24 cellular contexts compared by ENCODE assay signal in genomic region chr17:81541123-81541522, GRCh38. TPM values are rescaled to one million over a fixed set of nuclear protein-coding genes. Genes with fewer than 3 reads are reported as not detected.
"Had no signal": no experiment of that assay in that cellular context is flagged by ENCODE, and none has a peak within 500 bp of the region (broad histone marks: within the 10 kb centered on the region; RNA-seq: fewer than 3 reads in every experiment).

No MANE protein-coding gene starts in this region.

- FAIRE-seq: endometrium, frontal cortex had no signal

- DNase-seq: effector memory CD4-positive, alpha-beta T cell; hippocampal formation; kidney glomerular epithelial cell; mammary epithelial cell; mucosa of descending colon; occipital lobe; spleen; stimulated activated CD4-positive, alpha-beta T cell treated with anti-CD3 and anti-CD28 coated beads, Interleukin-15, amount 100 ng/mL, for 24 hours; stimulated activated CD4-positive, alpha-beta T cell treated with anti-CD3 and anti-CD28 coated beads, Interleukin-1b, Interleukin-23, amount 100 ng/mL, for 48 hours; stimulated activated CD4-positive, alpha-beta T cell treated with anti-CD3 and anti-CD28 coated beads, Interleukin-4, amount 100 ng/mL, for 24 hours; stimulated activated naive CD8-positive, alpha-beta T cell treated with anti-CD3 and anti-CD28 coated beads, Interleukin-15, amount 100 ng/mL, for 72 hours; testis had no signal

- H3K4me1 ChIP-seq: parathyroid adenoma, prostate gland had no signal

- H3K27ac ChIP-seq: heart left ventricle, parathyroid adenoma, prostate gland, spleen, testis, tibial nerve, upper lobe of right lung, vagina had no signal

- H3K27me3 Mint-ChIP-seq: stimulated activated memory B cell treated with anti-CD40 and anti-IgM and Interleukin-4, amounts not matched to agents 10 μg/mL and 1 μg/mL and 100 μg/mL, for 72 hours had no signal

- H3K4me3 ChIP-seq: heart left ventricle, mucosa of descending colon, prostate gland, spleen, testis, tibial nerve, upper lobe of right lung, vagina had no signal

- H3K4me3 Mint-ChIP-seq: naive thymus-derived CD8-positive, alpha-beta T cell; stimulated activated memory B cell treated with anti-CD40 and anti-IgM and Interleukin-4, amounts not matched to agents 10 μg/mL and 1 μg/mL and 100 μg/mL, for 72 hours; stimulated activated naive CD8-positive, alpha-beta T cell treated with anti-CD3 and anti-CD28 coated beads, Interleukin-15, amount 100 ng/mL, for 72 hours had no signal

- H3K9me3 Mint-ChIP-seq: naive thymus-derived CD8-positive, alpha-beta T cell; stimulated activated memory B cell treated with anti-CD40 and anti-IgM and Interleukin-4, amounts not matched to agents 10 μg/mL and 1 μg/mL and 100 μg/mL, for 72 hours; stimulated activated naive CD8-positive, alpha-beta T cell treated with anti-CD3 and anti-CD28 coated beads, Interleukin-15, amount 100 ng/mL, for 72 hours had no signal

- H3K27me3 ChIP-seq: testis, vagina had no signal

- ATAC-seq: esophagus mucosa; heart left ventricle; mucosa of descending colon; naive thymus-derived CD8-positive, alpha-beta T cell; sciatic nerve; stimulated activated memory B cell treated with anti-CD40 and anti-IgM and Interleukin-4, amounts not matched to agents 10 μg/mL and 1 μg/mL and 100 μg/mL, for 72 hours; stimulated activated naive CD8-positive, alpha-beta T cell treated with anti-CD3 and anti-CD28 coated beads, Interleukin-15, amount 100 ng/mL, for 72 hours; upper lobe of right lung had no signal

- H3K27ac Mint-ChIP-seq: naive thymus-derived CD8-positive, alpha-beta T cell; stimulated activated memory B cell treated with anti-CD40 and anti-IgM and Interleukin-4, amounts not matched to agents 10 μg/mL and 1 μg/mL and 100 μg/mL, for 72 hours; stimulated activated naive CD8-positive, alpha-beta T cell treated with anti-CD3 and anti-CD28 coated beads, Interleukin-15, amount 100 ng/mL, for 72 hours had no signal

- H3K9me3 ChIP-seq: heart left ventricle, mucosa of descending colon, prostate gland, spleen, testis, tibial nerve, upper lobe of right lung, vagina had no signal

- H2AFZ ChIP-seq: parathyroid adenoma had no signal

- H3K9ac ChIP-seq: parathyroid adenoma had no signal

- H3K79me2 ChIP-seq: parathyroid adenoma had no signal

RNA-seq across cellular contexts. Expression of gene FSCN2, which starts 12.9 kb away (rescaled TPM):
- polyA plus RNA-seq: naive thymus-derived CD8-positive, alpha-beta T cell had no signal
